2 cellular contexts compared by ENCODE assay signal in the genomic region with DNA sequence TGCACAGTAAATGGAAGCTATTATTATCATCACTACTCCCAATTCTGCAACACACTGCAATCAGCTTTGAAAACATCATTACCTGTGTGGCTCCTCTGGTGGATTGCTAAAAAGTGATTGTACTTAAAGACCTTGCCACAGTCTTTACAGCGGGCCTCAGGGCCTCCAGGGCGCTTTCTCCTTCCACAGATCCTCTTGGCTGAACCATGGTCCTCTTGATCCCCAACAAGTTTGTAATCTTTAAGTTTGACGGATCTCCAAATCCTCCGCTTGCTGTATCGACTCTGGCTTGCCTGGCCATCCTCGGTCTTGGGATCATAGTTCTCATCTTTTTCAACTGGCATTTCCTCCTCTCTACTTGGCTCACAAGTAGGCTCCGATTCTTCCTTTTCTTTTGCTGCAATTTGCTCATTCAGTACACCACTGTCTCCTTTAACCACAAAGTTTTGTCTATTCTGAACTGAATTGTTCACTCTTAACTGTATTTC.
TF ChIP-seq lines count a peak whose summit lies in the region.

No MANE protein-coding gene starts in this region.

TF ChIP-seq in SK-N-SH, 30 proteins besides CTCF, POLR2A, EP300 and RAD21 (continued from another document):
- TF ChIP-seq MXI1 (IDR thresholded peaks at IDR 0.05; ENCODE audit: low read depth, low read length) (no peak), ELF1 (IDR thresholded peaks at IDR 0.05) (no peak), RCOR1 (IDR thresholded peaks at IDR 0.05; ENCODE audit: low read length) (no peak), TCF12 (IDR thresholded peaks at IDR 0.05) (no peak)
- TF ChIP-seq, protein P1, sequence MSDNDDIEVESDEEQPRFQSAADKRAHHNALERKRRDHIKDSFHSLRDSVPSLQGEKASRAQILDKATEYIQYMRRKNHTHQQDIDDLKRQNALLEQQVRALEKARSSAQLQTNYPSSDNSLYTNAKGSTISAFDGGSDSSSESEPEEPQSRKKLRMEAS (IDR thresholded peaks at IDR 0.05; ENCODE audit: low read depth) = no peak
- TF ChIP-seq, protein P2, sequence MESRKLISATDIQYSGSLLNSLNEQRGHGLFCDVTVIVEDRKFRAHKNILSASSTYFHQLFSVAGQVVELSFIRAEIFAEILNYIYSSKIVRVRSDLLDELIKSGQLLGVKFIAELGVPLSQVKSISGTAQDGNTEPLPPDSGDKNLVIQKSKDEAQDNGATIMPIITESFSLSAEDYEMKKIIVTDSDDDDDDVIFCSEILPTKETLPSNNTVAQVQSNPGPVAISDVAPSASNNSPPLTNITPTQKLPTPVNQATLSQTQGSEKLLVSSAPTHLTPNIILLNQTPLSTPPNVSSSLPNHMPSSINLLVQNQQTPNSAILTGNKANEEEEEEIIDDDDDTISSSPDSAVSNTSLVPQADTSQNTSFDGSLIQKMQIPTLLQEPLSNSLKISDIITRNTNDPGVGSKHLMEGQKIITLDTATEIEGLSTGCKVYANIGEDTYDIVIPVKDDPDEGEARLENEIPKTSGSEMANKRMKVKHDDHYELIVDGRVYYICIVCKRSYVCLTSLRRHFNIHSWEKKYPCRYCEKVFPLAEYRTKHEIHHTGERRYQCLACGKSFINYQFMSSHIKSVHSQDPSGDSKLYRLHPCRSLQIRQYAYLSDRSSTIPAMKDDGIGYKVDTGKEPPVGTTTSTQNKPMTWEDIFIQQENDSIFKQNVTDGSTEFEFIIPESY (IDR thresholded peaks at IDR 0.05; ENCODE audit: borderline replicate concordance, low read depth) = no peak
- TF ChIP-seq, protein P3, sequence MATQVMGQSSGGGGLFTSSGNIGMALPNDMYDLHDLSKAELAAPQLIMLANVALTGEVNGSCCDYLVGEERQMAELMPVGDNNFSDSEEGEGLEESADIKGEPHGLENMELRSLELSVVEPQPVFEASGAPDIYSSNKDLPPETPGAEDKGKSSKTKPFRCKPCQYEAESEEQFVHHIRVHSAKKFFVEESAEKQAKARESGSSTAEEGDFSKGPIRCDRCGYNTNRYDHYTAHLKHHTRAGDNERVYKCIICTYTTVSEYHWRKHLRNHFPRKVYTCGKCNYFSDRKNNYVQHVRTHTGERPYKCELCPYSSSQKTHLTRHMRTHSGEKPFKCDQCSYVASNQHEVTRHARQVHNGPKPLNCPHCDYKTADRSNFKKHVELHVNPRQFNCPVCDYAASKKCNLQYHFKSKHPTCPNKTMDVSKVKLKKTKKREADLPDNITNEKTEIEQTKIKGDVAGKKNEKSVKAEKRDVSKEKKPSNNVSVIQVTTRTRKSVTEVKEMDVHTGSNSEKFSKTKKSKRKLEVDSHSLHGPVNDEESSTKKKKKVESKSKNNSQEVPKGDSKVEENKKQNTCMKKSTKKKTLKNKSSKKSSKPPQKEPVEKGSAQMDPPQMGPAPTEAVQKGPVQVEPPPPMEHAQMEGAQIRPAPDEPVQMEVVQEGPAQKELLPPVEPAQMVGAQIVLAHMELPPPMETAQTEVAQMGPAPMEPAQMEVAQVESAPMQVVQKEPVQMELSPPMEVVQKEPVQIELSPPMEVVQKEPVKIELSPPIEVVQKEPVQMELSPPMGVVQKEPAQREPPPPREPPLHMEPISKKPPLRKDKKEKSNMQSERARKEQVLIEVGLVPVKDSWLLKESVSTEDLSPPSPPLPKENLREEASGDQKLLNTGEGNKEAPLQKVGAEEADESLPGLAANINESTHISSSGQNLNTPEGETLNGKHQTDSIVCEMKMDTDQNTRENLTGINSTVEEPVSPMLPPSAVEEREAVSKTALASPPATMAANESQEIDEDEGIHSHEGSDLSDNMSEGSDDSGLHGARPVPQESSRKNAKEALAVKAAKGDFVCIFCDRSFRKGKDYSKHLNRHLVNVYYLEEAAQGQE (IDR thresholded peaks at IDR 0.05; ENCODE audit: low read depth, low read length) = no peak

TF ChIP-seq in SK-N-SH treated with all-trans-retinoic acid at 6 μM for 48 hours, 23 proteins besides CTCF, POLR2A, EP300 and RAD21 (continued from another document):
- TF ChIP-seq, protein P4, sequence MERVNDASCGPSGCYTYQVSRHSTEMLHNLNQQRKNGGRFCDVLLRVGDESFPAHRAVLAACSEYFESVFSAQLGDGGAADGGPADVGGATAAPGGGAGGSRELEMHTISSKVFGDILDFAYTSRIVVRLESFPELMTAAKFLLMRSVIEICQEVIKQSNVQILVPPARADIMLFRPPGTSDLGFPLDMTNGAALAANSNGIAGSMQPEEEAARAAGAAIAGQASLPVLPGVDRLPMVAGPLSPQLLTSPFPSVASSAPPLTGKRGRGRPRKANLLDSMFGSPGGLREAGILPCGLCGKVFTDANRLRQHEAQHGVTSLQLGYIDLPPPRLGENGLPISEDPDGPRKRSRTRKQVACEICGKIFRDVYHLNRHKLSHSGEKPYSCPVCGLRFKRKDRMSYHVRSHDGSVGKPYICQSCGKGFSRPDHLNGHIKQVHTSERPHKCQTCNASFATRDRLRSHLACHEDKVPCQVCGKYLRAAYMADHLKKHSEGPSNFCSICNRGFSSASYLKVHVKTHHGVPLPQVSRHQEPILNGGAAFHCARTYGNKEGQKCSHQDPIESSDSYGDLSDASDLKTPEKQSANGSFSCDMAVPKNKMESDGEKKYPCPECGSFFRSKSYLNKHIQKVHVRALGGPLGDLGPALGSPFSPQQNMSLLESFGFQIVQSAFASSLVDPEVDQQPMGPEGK (CRISPR knock-in tag; IDR thresholded peaks at IDR 0.05; ENCODE audit: borderline replicate concordance) = no peak
- TF ChIP-seq ZC3H10 (CRISPR knock-in tag; IDR thresholded peaks at IDR 0.05) = no peak
- TF ChIP-seq, protein P5, sequence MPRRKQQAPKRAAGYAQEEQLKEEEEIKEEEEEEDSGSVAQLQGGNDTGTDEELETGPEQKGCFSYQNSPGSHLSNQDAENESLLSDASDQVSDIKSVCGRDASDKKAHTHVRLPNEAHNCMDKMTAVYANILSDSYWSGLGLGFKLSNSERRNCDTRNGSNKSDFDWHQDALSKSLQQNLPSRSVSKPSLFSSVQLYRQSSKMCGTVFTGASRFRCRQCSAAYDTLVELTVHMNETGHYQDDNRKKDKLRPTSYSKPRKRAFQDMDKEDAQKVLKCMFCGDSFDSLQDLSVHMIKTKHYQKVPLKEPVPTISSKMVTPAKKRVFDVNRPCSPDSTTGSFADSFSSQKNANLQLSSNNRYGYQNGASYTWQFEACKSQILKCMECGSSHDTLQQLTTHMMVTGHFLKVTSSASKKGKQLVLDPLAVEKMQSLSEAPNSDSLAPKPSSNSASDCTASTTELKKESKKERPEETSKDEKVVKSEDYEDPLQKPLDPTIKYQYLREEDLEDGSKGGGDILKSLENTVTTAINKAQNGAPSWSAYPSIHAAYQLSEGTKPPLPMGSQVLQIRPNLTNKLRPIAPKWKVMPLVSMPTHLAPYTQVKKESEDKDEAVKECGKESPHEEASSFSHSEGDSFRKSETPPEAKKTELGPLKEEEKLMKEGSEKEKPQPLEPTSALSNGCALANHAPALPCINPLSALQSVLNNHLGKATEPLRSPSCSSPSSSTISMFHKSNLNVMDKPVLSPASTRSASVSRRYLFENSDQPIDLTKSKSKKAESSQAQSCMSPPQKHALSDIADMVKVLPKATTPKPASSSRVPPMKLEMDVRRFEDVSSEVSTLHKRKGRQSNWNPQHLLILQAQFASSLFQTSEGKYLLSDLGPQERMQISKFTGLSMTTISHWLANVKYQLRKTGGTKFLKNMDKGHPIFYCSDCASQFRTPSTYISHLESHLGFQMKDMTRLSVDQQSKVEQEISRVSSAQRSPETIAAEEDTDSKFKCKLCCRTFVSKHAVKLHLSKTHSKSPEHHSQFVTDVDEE (CRISPR knock-in tag; IDR thresholded peaks at IDR 0.05) = no peak
- TF ChIP-seq PPARA (CRISPR knock-in tag; IDR thresholded peaks at IDR 0.05; ENCODE audit: borderline replicate concordance) = no peak
- TF ChIP-seq ISL1 (CRISPR knock-in tag; IDR thresholded peaks at IDR 0.05) = no peak
- TF ChIP-seq ARNTL (CRISPR knock-in tag; IDR thresholded peaks at IDR 0.05; ENCODE audit: borderline replicate concordance, low read depth) = no peak
- TF ChIP-seq SNAI2 (CRISPR knock-in tag; IDR thresholded peaks at IDR 0.05) = no peak
- TF ChIP-seq BACH2 (CRISPR knock-in tag; IDR thresholded peaks at IDR 0.05; ENCODE audit: borderline replicate concordance) = no peak
- TF ChIP-seq TOX (CRISPR knock-in tag; IDR thresholded peaks at IDR 0.05; ENCODE audit: borderline replicate concordance) = no peak
- TF ChIP-seq RARB (CRISPR knock-in tag; IDR thresholded peaks at IDR 0.05) = no peak
- TF ChIP-seq ZFP3 (CRISPR knock-in tag; IDR thresholded peaks at IDR 0.05) = no peak
